In the genomic region with DNA sequence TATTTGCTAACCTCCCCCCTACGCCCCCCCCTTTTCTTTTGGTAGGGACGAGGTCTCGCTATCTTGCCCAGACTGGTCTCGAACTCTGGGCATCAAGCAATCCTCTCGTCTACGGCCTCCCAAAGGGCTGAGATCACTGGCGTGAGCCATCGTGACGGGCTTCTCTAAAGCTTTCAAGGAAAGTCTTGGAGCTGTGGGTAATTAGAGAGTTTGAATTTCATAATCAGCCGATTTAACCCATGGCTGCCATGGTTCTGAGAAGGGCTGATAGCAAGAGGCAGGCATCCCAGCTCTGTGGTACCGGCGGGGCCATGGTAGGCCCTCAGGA, we compare ENCODE assay signal across 8 cellular contexts. TPM values are rescaled to one million over a fixed set of nuclear protein-coding genes. Genes with fewer than 3 reads are reported as not detected.
DNase-seq lines count a peak whose midpoint lies in the region; TF ChIP-seq lines count a peak whose summit lies in the region.

No MANE protein-coding gene starts in this region.

- POLR2A ChIA-PET in PC-9 (lab: Charles Lee; ENCODE audit: unreplicated experiment) = no interaction called here

- peak overlapping the region; percentile 90 for H3K4me2 ChIP-seq in PC-9

- H3K4me1 ChIP-seq in PC-9 (replicated peaks; ENCODE audit: insufficient read depth) (peaks cover 39% of the 10 kb centered on the region), ovary (ENCODE audit: insufficient read depth) (peaks cover 7% of the 10 kb centered on the region), endodermal cell (ENCODE audit: control insufficient read depth, insufficient read depth, low read length) (no peaks in the 10 kb centered on the region)

- no peaks in the 10 kb centered on the region for H4K20me1 ChIP-seq in PC-9 (ENCODE audit: insufficient read depth)

- no peaks in the 10 kb centered on the region for H3K9me2 ChIP-seq in PC-9 (ENCODE audit: insufficient read depth)

- peak overlapping the region; percentile 58 for H3K4me3 Mint-ChIP-seq in Calu3 (ENCODE audit: low read depth, unreplicated experiment)
- H3K4me3 Mint-ChIP-seq in endothelial cell (ENCODE audit: unreplicated experiment) = peak overlapping the region; percentile 79
- no peak overlapping the region for H3K4me3 Mint-ChIP-seq in endodermal cell

- peaks cover 30% of the 10 kb centered on the region for H3K36me3 Mint-ChIP-seq in Calu3 (ENCODE audit: insufficient read depth, unreplicated experiment)
- peaks cover 6% of the 10 kb centered on the region for H3K36me3 Mint-ChIP-seq in endothelial cell (ENCODE audit: low read depth, unreplicated experiment)
- H3K36me3 Mint-ChIP-seq in endodermal cell (ENCODE audit: low read depth) = peaks cover 6% of the 10 kb centered on the region

- H3K9me3 Mint-ChIP-seq in Calu3 (ENCODE audit: low read depth, unreplicated experiment) (no peaks in the 10 kb centered on the region), endothelial cell (ENCODE audit: unreplicated experiment) (no peaks in the 10 kb centered on the region), endodermal cell (no peaks in the 10 kb centered on the region)

- no peaks in the 10 kb centered on the region for H3K27me3 ChIP-seq in PC-9 (ENCODE audit: insufficient read depth, low read depth)
- H3K27me3 ChIP-seq in ovary = no peaks in the 10 kb centered on the region
- no peaks in the 10 kb centered on the region for H3K27me3 ChIP-seq in endodermal cell (ENCODE audit: control insufficient read depth, insufficient read depth, low read length, poor library complexity, severe bottlenecking)

- H3K79me2 ChIP-seq in PC-9 (ENCODE audit: low read depth) = peaks cover 47% of the 10 kb centered on the region

- H3K27ac Mint-ChIP-seq in Calu3 (ENCODE audit: unreplicated experiment) (no peak overlapping the region), endothelial cell (ENCODE audit: unreplicated experiment) (no peak overlapping the region), endodermal cell (no peak overlapping the region)

- intact Hi-C loops in Calu3 (cut with micrococcal nuclease; ENCODE audit: unreplicated experiment) (no loop called here), PC-9 (cut with micrococcal nuclease; ENCODE audit: unreplicated experiment) (loop anchor here (2.0 to 10.0 kb wide), 2 partner anchors 83 to 589 kb away; a partner anchor contains a TSS), ovary (cut with DNase I) (no loop called here)

- H3K36me3 ChIP-seq in PC-9 (ENCODE audit: low read depth) = no peaks in the 10 kb centered on the region
- no peaks in the 10 kb centered on the region for H3K36me3 ChIP-seq in ovary
- H3K36me3 ChIP-seq in endodermal cell (ENCODE audit: control insufficient read depth, insufficient read depth, low read length) = no peaks in the 10 kb centered on the region

- DNase-seq in Calu3 (no peak), PC-9 (no peak), endothelial cell (ENCODE audit: low spot score) (no peak), ovary (peak in 2 of 5 donors; percentile 46 to 56), endodermal cell (no peak), NCI-H1105 (lab: John Stamatoyannopoulos, UW) (no peak)
- no peak for DNase-seq in stimulated activated naive CD4-positive, alpha-beta T cell treated with Interleukin-2 at 50 U/mL for 16 hours (lab: John Stamatoyannopoulos, UW)
- no peak for DNase-seq in central memory CD4-positive, alpha-beta T cell

- TF ChIP-seq CTCF in Calu3 (IDR thresholded peaks at IDR 0.05; ENCODE audit: unreplicated experiment) (no peak), PC-9 (conservative IDR thresholded peaks at IDR 0.05) (no peak), endothelial cell (IDR thresholded peaks at IDR 0.05; ENCODE audit: unreplicated experiment) (no peak), ovary (IDR thresholded peaks at IDR 0.05) (no peak), endodermal cell (conservative IDR thresholded peaks at IDR 0.05) (no peak)

- H3K4me1 Mint-ChIP-seq in Calu3 (ENCODE audit: low read depth, unreplicated experiment) (peaks cover 17% of the 10 kb centered on the region), endothelial cell (ENCODE audit: unreplicated experiment) (peaks cover 17% of the 10 kb centered on the region), endodermal cell (peaks cover 17% of the 10 kb centered on the region)

- 33 to 42% (median 33%) methylated on average over 12 of the region's 12 CpGs for WGBS in ovary, 3 donors
- 89% methylated on average over 6 to 12 of the region's 12 CpGs for WGBS in endodermal cell (ENCODE audit: insufficient coverage in 1 of 2, insufficient read length in 1 of 2), 2 experiments

- H3K27me3 Mint-ChIP-seq in Calu3 (ENCODE audit: unreplicated experiment) (no peaks in the 10 kb centered on the region), endothelial cell (ENCODE audit: unreplicated experiment) (peaks cover 3% of the 10 kb centered on the region), endodermal cell (ENCODE audit: insufficient read depth) (no peaks in the 10 kb centered on the region)

- H3K9ac ChIP-seq in endodermal cell (ENCODE audit: extremely low read depth, low read length, poor library complexity, severe bottlenecking) = no peak overlapping the region

- no peak overlapping the region for H3K27ac ChIP-seq in PC-9
- H3K27ac ChIP-seq in ovary = peak overlapping the region in 1 of 2 donors; percentile 59
- H3K27ac ChIP-seq in endodermal cell (ENCODE audit: low read depth, low read length) = no peak overlapping the region

- TF ChIP-seq POLR2A in ovary (IDR thresholded peaks at IDR 0.05) = no peak

- peaks cover 28% of the 10 kb centered on the region for H3F3A ChIP-seq in PC-9 (ENCODE audit: insufficient read depth, low read depth)

- H3K9me3 ChIP-seq in PC-9 (ENCODE audit: insufficient read depth, low read depth) (no peaks in the 10 kb centered on the region), ovary (no peaks in the 10 kb centered on the region), endodermal cell (ENCODE audit: control insufficient read depth, low read length) (no peaks in the 10 kb centered on the region)

- TF ChIP-seq EP300 in ovary (IDR thresholded peaks at IDR 0.05) = no peak

- no TSS peak for BruUV-seq in Calu3 (replicated peaks; lab: Mats Ljungman, UMichigan)
- no TSS peak for BruUV-seq in PC-9 (replicated peaks; lab: Mats Ljungman, UMichigan)

- peak overlapping the region; percentile 67; the same call in 1 of the 2 replicates for H3K4me3 ChIP-seq in PC-9
- H3K4me3 ChIP-seq in ovary = peak overlapping the region; percentile 65
- H3K4me3 ChIP-seq in endodermal cell (ENCODE audit: low read length) = no peak overlapping the region

- no peak overlapping the region; the same call in 1 of the 2 replicates for H2AFZ ChIP-seq in PC-9

- CTCF ChIA-PET in Calu3 (lab: Charles Lee) (no interaction called here), PC-9 (lab: Charles Lee) (no interaction called here)

RNA-seq across cellular contexts. Expression of a gene that starts 0.7 kb away (rescaled TPM):
- 6.0 and 6.2 TPM in 2 replicates for total RNA-seq in Calu3 (2022)
- 32.2 and 37.5 TPM in 2 replicates for total RNA-seq in PC-9 (2021)
- 8.9 TPM for total RNA-seq in endothelial cell (ENCODE audit: unreplicated experiment)
- 10 to 100 TPM; 12.4 to 25.1 (median 19.1) TPM for total RNA-seq in ovary
- 10 to 100 TPM in 1 of 2 donors, under 1 TPM in 1; 0.55 to 15.3 TPM for polyA plus RNA-seq in ovary
- total RNA-seq in endodermal cell = 10 to 100 TPM; 11.6 to 21.1 TPM
- 9.7 TPM for polyA plus RNA-seq in endodermal cell (2013, experiment 1 of 2)
- polyA plus RNA-seq in endodermal cell (2013, experiment 2 of 2) = 10.2 TPM

RNA-seq across cellular contexts. Expression of a gene that starts 1.8 kb away (rescaled TPM):
- total RNA-seq in Calu3 (2022) (37.9 and 38.4 TPM in 2 replicates), PC-9 (2021) (64.8 and 70.8 TPM in 2 replicates), endothelial cell (ENCODE audit: unreplicated experiment) (60.2 TPM), ovary (10 to 100 TPM; 39.5 to 93.4 (median 53.4) TPM), endodermal cell (10 to 100 TPM; 58.1 to 62.2 TPM)
- polyA plus RNA-seq in ovary = 10 to 100 TPM; 62.7 to 93.0 TPM
- 51.9 TPM for polyA plus RNA-seq in endodermal cell (2013, experiment 1 of 2)
- 48.7 TPM for polyA plus RNA-seq in endodermal cell (2013, experiment 2 of 2)

RNA-seq across cellular contexts. Expression of a gene that starts 5.5 kb away (rescaled TPM):
- total RNA-seq in Calu3 (2022) = 50.8 and 54.9 TPM in 2 replicates
- total RNA-seq in PC-9 (2021) = 47.6 and 72.5 TPM in 2 replicates
- 44.7 TPM for total RNA-seq in endothelial cell (ENCODE audit: unreplicated experiment)
- 10 to 100 TPM in 6 of 7 donors, 1 to 10 TPM in 1; 6.3 to 29.3 (median 18.6) TPM for total RNA-seq in ovary
- polyA plus RNA-seq in ovary = 10 to 100 TPM; 29.1 to 32.6 TPM
- total RNA-seq in endodermal cell = 10 to 100 TPM; 36.9 to 42.3 TPM
- 46.5 TPM for polyA plus RNA-seq in endodermal cell (2013, experiment 1 of 2)
- polyA plus RNA-seq in endodermal cell (2013, experiment 2 of 2) = 62.7 TPM

RNA-seq across cellular contexts. Expression of a gene that starts 22.2 kb away (rescaled TPM):
- 0.32 and 0.66 TPM in 2 replicates for total RNA-seq in Calu3 (2022)
- 0.65 and 1.2 TPM in 2 replicates for total RNA-seq in PC-9 (2021)
- total RNA-seq in endothelial cell (ENCODE audit: unreplicated experiment) = 2.3 TPM
- total RNA-seq in ovary = 1 to 10 TPM in 4 of 7 donors, under 1 TPM in 3; 0.23 to 1.6 (median 1.4) TPM
- polyA plus RNA-seq in ovary = under 1 TPM; 0.12 to 0.65 TPM
- 1 to 10 TPM; 4.6 to 9.9 TPM for total RNA-seq in endodermal cell
- 4.4 TPM for polyA plus RNA-seq in endodermal cell (2013, experiment 1 of 2)
- polyA plus RNA-seq in endodermal cell (2013, experiment 2 of 2) = 5.1 TPM

RNA-seq across cellular contexts. Expression of a gene that starts 30.8 kb away (rescaled TPM):
- total RNA-seq in Calu3 (2022) (9.6 and 10.5 TPM in 2 replicates), PC-9 (2021) (11.4 and 15.1 TPM in 2 replicates), endothelial cell (ENCODE audit: unreplicated experiment) (19.0 TPM), ovary (1 to 10 TPM; 2.0 to 8.9 (median 4.0) TPM), endodermal cell (10 to 100 TPM; 27.5 to 29.5 TPM)
- 1 to 10 TPM; 2.1 to 3.7 TPM for polyA plus RNA-seq in ovary
- polyA plus RNA-seq in endodermal cell (2013, experiment 1 of 2) = 34.7 TPM
- 29.8 TPM for polyA plus RNA-seq in endodermal cell (2013, experiment 2 of 2)
